1 cellular context compared by ENCODE assay signal in genomic region chr7:134782121-134782623, GRCh38.
TF ChIP-seq lines count a peak whose summit lies in the region.

No MANE protein-coding gene starts in this region.

TF ChIP-seq in HepG2, 621 proteins besides CTCF, POLR2A, EP300 and RAD21 (continued from another document):
- TF ChIP-seq AHDC1 (CRISPR knock-in tag; IDR thresholded peaks at IDR 0.05; ENCODE audit: borderline replicate concordance) (no peak), KLF11 (CRISPR knock-in tag; IDR thresholded peaks at IDR 0.05) (no peak), CSRNP1 (CRISPR knock-in tag; IDR thresholded peaks at IDR 0.05) (no peak), RXRB (CRISPR knock-in tag; IDR thresholded peaks at IDR 0.05; ENCODE audit: borderline replicate concordance) (no peak), RFX1 (IDR thresholded peaks at IDR 0.05) (no peak), MYPOP (CRISPR knock-in tag; IDR thresholded peaks at IDR 0.05) (no peak), FOXJ3 (CRISPR knock-in tag; IDR thresholded peaks at IDR 0.05; ENCODE audit: borderline replicate concordance) (no peak), SRY (CRISPR knock-in tag; IDR thresholded peaks at IDR 0.05) (no peak), ZNF639 (CRISPR knock-in tag; conservative IDR thresholded peaks at IDR 0.05) (no peak), ZNF646 (CRISPR knock-in tag; IDR thresholded peaks at IDR 0.05) (no peak), ZNF33A (CRISPR knock-in tag; IDR thresholded peaks at IDR 0.05; ENCODE audit: borderline replicate concordance) (no peak), SP2 (CRISPR knock-in tag; IDR thresholded peaks at IDR 0.05) (no peak), ZNF569 (CRISPR knock-in tag; IDR thresholded peaks at IDR 0.05; ENCODE audit: borderline replicate concordance) (no peak), ZBTB2 (CRISPR knock-in tag; IDR thresholded peaks at IDR 0.05; ENCODE audit: low read depth) (no peak)
